Comparison of ENCODE assay signal across 24 cellular contexts in genomic region chr3:142105991-142106390, GRCh38.
"Had no signal": no experiment of that assay in that cellular context is flagged by ENCODE, and none has a peak within 500 bp of the region (broad histone marks: within the 10 kb centered on the region; RNA-seq: fewer than 3 reads in every experiment).

No MANE protein-coding gene starts in this region.

- H3K4me2 ChIP-seq: neural progenitor cell had no signal

- H2AFZ ChIP-seq: neural progenitor cell had no signal

- DNase-seq: kidney glomerular epithelial cell; left cardiac atrium; lower lobe of right lung; mammary epithelial cell; mesenchymal stem cell; naive B cell; natural killer cell; nephron progenitor cell; ovary; stimulated activated CD4-positive, alpha-beta T cell treated with anti-CD3 and anti-CD28 coated beads, Interleukin-12 subunit alpha, Interleukin-12 subunit beta, amount 100 ng/mL, for 4 hours; stimulated activated CD4-positive, alpha-beta T cell treated with anti-CD3 and anti-CD28 coated beads, Interleukin-15, amount 100 ng/mL, for 24 hours; stimulated activated CD4-positive, alpha-beta T cell treated with anti-CD3 and anti-CD28 coated beads, Interleukin-2, amount 100 ng/mL, for 24 hours; stimulated activated CD4-positive, alpha-beta T cell treated with anti-CD3 and anti-CD28 coated beads, Interleukin-4, amount 100 ng/mL, for 1 hour; stimulated activated naive B cell treated with anti-CD40 and anti-IgM and Interleukin-4, amounts not matched to agents 10 μg/mL and 1 μg/mL and 100 μg/mL, for 72 hours; stimulated activated naive CD8-positive, alpha-beta T cell treated with anti-CD3 and anti-CD28 coated beads, Interleukin-15, Interleukin-2, amounts not matched to agents 100 U/mL and 50 U/mL, for 24 hours; stomach; testis; thyroid gland; transverse colon; upper lobe of left lung had no signal

- H3K4me1 ChIP-seq: lower lobe of right lung, right atrium auricular region, stomach, testis, thyroid gland, transverse colon, upper lobe of left lung had no signal

- H3K36me3 ChIP-seq: lower lobe of right lung, neural progenitor cell, ovary, right atrium auricular region, stomach, thyroid gland, transverse colon, upper lobe of left lung, vagina had no signal

- H3K9me3 ChIP-seq: lower lobe of right lung, ovary, right atrium auricular region, stomach, testis, thyroid gland, transverse colon, upper lobe of left lung, vagina had no signal

- H3K4me3 ChIP-seq: lower lobe of right lung, neural progenitor cell, ovary, right atrium auricular region, skin epidermis, stomach, testis, thyroid gland, transverse colon, upper lobe of left lung, vagina had no signal

- H3K27ac ChIP-seq: lower lobe of right lung, neural progenitor cell, ovary, right atrium auricular region, skin epidermis, stomach, testis, thyroid gland, transverse colon, upper lobe of left lung, vagina had no signal

- H3K27me3 ChIP-seq: neural progenitor cell, ovary, right atrium auricular region, stomach, testis, thyroid gland, transverse colon, upper lobe of left lung, vagina had no signal
